In the genomic region with DNA sequence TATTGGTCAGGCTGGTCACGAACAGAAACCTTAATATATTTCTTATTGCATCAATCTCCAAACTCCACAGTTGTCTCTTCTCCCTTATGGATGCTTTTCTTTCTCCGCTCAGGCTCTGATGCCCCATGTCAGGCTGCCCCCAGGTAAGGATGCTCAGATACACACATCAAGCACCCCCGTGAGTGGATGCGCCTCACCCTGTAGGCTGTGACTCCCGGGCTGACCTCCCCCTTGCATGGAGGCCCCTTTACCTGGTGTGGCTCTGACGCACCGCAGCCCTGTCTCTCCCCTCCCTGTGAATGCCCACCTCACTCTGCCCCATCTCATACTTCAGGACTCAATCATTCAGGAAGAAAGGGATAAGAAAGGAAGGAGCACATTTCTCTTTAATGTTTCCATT, we compare ENCODE assay signal across 6 cellular contexts.
"Had no signal": no experiment of that assay in that cellular context is flagged by ENCODE, and none has a peak within 500 bp of the region (broad histone marks: within the 10 kb centered on the region; RNA-seq: fewer than 3 reads in every experiment).

No MANE protein-coding gene starts in this region.

- H3K27ac Mint-ChIP-seq: H9 had no signal

- H2AFZ ChIP-seq: GM23248 had no signal

- DNase-seq: GM23248, H9, HCEC 1CT, KBM-7 had no signal

- H3K9me3 Mint-ChIP-seq: H9 had no signal

- H3K27ac ChIP-seq: HL-60 had no signal

- ATAC-seq: HepG2 had no signal

- H3K4me3 Mint-ChIP-seq: H9 had no signal

- H3K4me3 ChIP-seq: GM23248 had no signal
